ENCODE assay signal across 8 cellular contexts in the genomic region with DNA sequence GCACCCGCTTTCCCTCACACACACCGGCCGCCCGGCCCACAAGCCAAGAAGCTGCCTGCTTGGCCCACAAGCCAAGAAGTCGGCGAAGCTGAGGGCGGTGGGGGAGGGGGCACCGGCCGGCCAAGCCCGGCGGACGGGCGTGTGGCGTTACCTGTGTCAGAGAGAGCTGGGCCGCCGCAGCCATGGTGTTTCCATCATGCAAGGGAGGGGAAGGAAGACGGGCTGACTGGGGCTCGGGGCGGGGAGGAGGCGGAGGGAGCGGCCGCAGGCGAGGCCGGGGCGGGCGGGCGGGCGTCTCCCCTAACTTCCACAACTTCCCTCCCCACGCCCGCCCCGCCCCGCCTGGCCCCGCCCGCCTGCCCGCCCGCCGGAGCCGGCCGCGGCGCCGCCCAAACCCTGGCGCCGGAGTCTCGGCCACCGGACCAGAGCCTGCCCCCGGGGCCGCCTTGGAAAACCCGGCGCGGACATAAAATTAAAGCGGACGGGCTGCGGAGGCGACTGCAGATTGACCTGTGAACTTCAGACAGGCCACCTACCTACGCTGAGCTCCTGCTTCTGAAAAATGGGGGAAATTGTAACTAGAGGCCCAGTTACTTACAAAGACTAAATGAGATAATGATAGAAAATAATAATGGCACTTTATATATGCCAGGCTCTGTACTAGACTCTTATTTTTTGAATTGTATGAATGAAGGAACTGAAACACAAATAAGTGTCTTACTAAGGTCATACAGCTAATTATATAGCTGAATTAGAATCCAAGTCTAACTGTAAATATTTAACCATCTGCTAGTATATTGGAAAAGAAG. TPM values are rescaled to one million over a fixed set of nuclear protein-coding genes. Genes with fewer than 3 reads are reported as not detected.
A peak's percentile ranks its signal among the peaks of the same experiment; 100 is the strongest.
DNase-seq lines count a peak whose midpoint lies in the region; TF ChIP-seq lines count a peak whose summit lies in the region.

A gene (minus strand): TSS at position 219 of the 809 bp plus-strand sequence. CDS start 35 bp downstream, at position 184.

- WGBS in adipose tissue, 3 donors: 1 to 2% (median 2%) methylated on average over 26 to 55 of the region's 56 CpGs
- WGBS in trophoblast cell (ENCODE audit: extremely low coverage, insufficient coverage, insufficient read length): no CpG with 5 or more reads among the region's 56 CpGs

- H3K4me2 ChIP-seq in trophoblast cell (ENCODE audit: low read length): peak within 1 kb of the TSS; percentile 99

- no peak for TF ChIP-seq CTCF in GM06990 (IDR thresholded peaks at IDR 0.05; ENCODE audit: insufficient read depth, low read length, poor library complexity, severe bottlenecking)
- peak; percentile 10; the same call in 1 of the 2 replicates for TF ChIP-seq CTCF in HEK293 (tag by site-specific recombination; IDR thresholded peaks at IDR 0.05)
- no peak for TF ChIP-seq CTCF in NB4 (IDR thresholded peaks at IDR 0.05; ENCODE audit: low read depth, low read length)
- no peak for TF ChIP-seq CTCF in cardiac muscle cell (IDR thresholded peaks at IDR 0.05; ENCODE audit: low read depth, low read length)
- no peak for TF ChIP-seq CTCF in tibial artery (IDR thresholded peaks at IDR 0.05)

- H3K4ac ChIP-seq in trophoblast cell (ENCODE audit: low read depth, low read length): peak within 1 kb of the TSS; percentile 63

- H2BK5ac ChIP-seq in trophoblast cell (ENCODE audit: low read depth, low read length, poor library complexity): peak within 1 kb of the TSS; percentile 86

- peak within 1 kb of the TSS; percentile 92 for H3K9ac ChIP-seq in trophoblast cell (ENCODE audit: low read length)

- H4K91ac ChIP-seq in trophoblast cell (ENCODE audit: low read depth, low read length): peak within 1 kb of the TSS; percentile 89

- H3K23ac ChIP-seq in trophoblast cell (ENCODE audit: low read length): peak within 1 kb of the TSS; percentile 47

- H3K4me3 ChIP-seq in GM06990 (replicated peaks; ENCODE audit: low read depth, low read length): peak within 1 kb of the TSS; percentile 93
- peak within 1 kb of the TSS; percentile 95 for H3K4me3 ChIP-seq in HEK293 (ENCODE audit: low read depth, low read length)
- peak within 1 kb of the TSS; percentile 80 for H3K4me3 ChIP-seq in NB4 (ENCODE audit: low read depth, low read length)
- H3K4me3 ChIP-seq in cardiac muscle cell: peak within 1 kb of the TSS; percentile 97
- H3K4me3 ChIP-seq in trophoblast cell (ENCODE audit: low read depth, low read length): peak within 1 kb of the TSS; percentile 98
- H3K4me3 ChIP-seq in tibial artery: peak within 1 kb of the TSS; percentile 70 to 94

- DNase-seq in GM06990 (ENCODE audit: extremely low read depth, insufficient read length) (peak; percentile 89), NB4 (ENCODE audit: low read depth) (peak; percentile 89), T-helper 1 cell (peak; percentile 75 to 85 (median 79)), cardiac muscle cell (ENCODE audit: low read depth in 1 of 2, low spot score in 1 of 2) (peak; percentile 86 to 88), trophoblast cell (peak; percentile 72 to 91), tibial artery (peak; percentile 87 to 93)

- H4K12ac ChIP-seq in trophoblast cell (ENCODE audit: low read depth, low read length): peak within 1 kb of the TSS; percentile 91

- peaks cover 8% of the 10 kb centered on the region for H3K79me1 ChIP-seq in trophoblast cell (ENCODE audit: low read length)

- H2AFZ ChIP-seq in trophoblast cell (ENCODE audit: insufficient read depth, low read length, poor library complexity): peak within 1 kb of the TSS; percentile 84

- H3K4me1 ChIP-seq in HEK293 (ENCODE audit: control insufficient read depth, insufficient read depth, low read length) (peaks cover 4% of the 10 kb centered on the region), cardiac muscle cell (ENCODE audit: low read depth) (peaks cover 21% of the 10 kb centered on the region), trophoblast cell (ENCODE audit: control insufficient read depth in 1 of 2, insufficient read depth in 2 of 2, low read length in 2 of 2) (peaks cover 0 to 2% of the 10 kb centered on the region in 2 experiments), tibial artery (peaks cover 0 to 30% (median 9%) of the 10 kb centered on the region in 4 donors)

- H4K8ac ChIP-seq in trophoblast cell (ENCODE audit: low read depth, low read length): peak within 1 kb of the TSS; percentile 92

- peak within 1 kb of the TSS; percentile 89 for H3K27ac ChIP-seq in HEK293 (ENCODE audit: extremely low read depth, low read depth, low read length)
- H3K27ac ChIP-seq in adipose tissue (ENCODE audit: low read depth, low read length): peak within 1 kb of the TSS; percentile 64
- peak within 1 kb of the TSS; percentile 95 for H3K27ac ChIP-seq in cardiac muscle cell
- peak within 1 kb of the TSS; percentile 98 for H3K27ac ChIP-seq in trophoblast cell (ENCODE audit: low read depth, low read length)
- peak within 1 kb of the TSS; percentile 92 to 97 for H3K27ac ChIP-seq in tibial artery

- H2BK120ac ChIP-seq in trophoblast cell (ENCODE audit: insufficient read depth, low read length, poor library complexity): peak within 1 kb of the TSS; percentile 78

- intact Hi-C loops in tibial artery (cut with DNase I; ENCODE audit: low total_unique reads): no loop called here

- H3K79me2 ChIP-seq in trophoblast cell (ENCODE audit: control insufficient read depth, insufficient read depth, low read length, poor library complexity): peaks cover 8% of the 10 kb centered on the region

- H3K9me3 ChIP-seq in HEK293 (ENCODE audit: control insufficient read depth, insufficient read depth, low read depth, low read length) (no peaks in the 10 kb centered on the region), cardiac muscle cell (ENCODE audit: low read depth) (no peaks in the 10 kb centered on the region), trophoblast cell (ENCODE audit: insufficient read depth, low read depth, low read length) (no peaks in the 10 kb centered on the region), tibial artery (no peaks in the 10 kb centered on the region)

- peak; percentile 71 for TF ChIP-seq POLR2A in NB4 (IDR thresholded peaks at IDR 0.05; ENCODE audit: extremely low read depth, insufficient read length)

- POLR2A ChIA-PET in HEK293 (lab: Yijun Ruan, JAX): interaction anchor here (0.6 to 1.7 kb wide), 5 partner anchors 13 to 207 kb away, joined by 3 to 5 read pairs (median 4); no protein-coding TSS in a partner anchor

- peak within 1 kb of the TSS; percentile 25 for H2BK12ac ChIP-seq in trophoblast cell (ENCODE audit: low read length)

- no peaks in the 10 kb centered on the region for H3K36me3 ChIP-seq in GM06990 (ENCODE audit: control insufficient read depth, insufficient read depth, low read length)
- H3K36me3 ChIP-seq in HEK293 (ENCODE audit: control insufficient read depth in 2 of 2, insufficient read depth in 1 of 2, low read length in 2 of 2): no peaks in the 10 kb centered on the region
- H3K36me3 ChIP-seq in cardiac muscle cell: no peaks in the 10 kb centered on the region
- no peaks in the 10 kb centered on the region for H3K36me3 ChIP-seq in trophoblast cell (ENCODE audit: control insufficient read depth in 1 of 2, insufficient read depth in 2 of 2, low read length in 2 of 2)
- H3K36me3 ChIP-seq in tibial artery: no peaks in the 10 kb centered on the region

- peak within 1 kb of the TSS; percentile 73 for H3K18ac ChIP-seq in trophoblast cell (ENCODE audit: low read length)

- H3K27me3 ChIP-seq in GM06990 (replicated peaks; ENCODE audit: control insufficient read depth, insufficient read depth, low read length) (no peaks in the 10 kb centered on the region), cardiac muscle cell (no peaks in the 10 kb centered on the region), trophoblast cell (ENCODE audit: insufficient read depth, low read length) (no peaks in the 10 kb centered on the region), tibial artery (no peaks in the 10 kb centered on the region)

- H3K14ac ChIP-seq in trophoblast cell (ENCODE audit: low read length): peak within 1 kb of the TSS; percentile 92

- peak within 1 kb of the TSS; percentile 25 for H2AK5ac ChIP-seq in trophoblast cell (ENCODE audit: low read length)

- CTCF ChIA-PET in HEK293 (lab: Yijun Ruan, JAX): interaction anchor here (0.5 to 1.6 kb wide), 4 partner anchors 14 to 300 kb away, joined by 3 to 11 read pairs (median 5); no protein-coding TSS in a partner anchor

TF ChIP-seq in HEK293, 187 proteins besides CTCF, POLR2A, EP300 and RAD21 (continues in another document):
- no peak for TF ChIP-seq ZNF529 (tag by site-specific recombination; IDR thresholded peaks at IDR 0.05; ENCODE audit: insufficient replicate concordance)
- no peak for TF ChIP-seq ZNF391 (tag by site-specific recombination; IDR thresholded peaks at IDR 0.05; ENCODE audit: borderline replicate concordance, low read depth)
- no peak for TF ChIP-seq ZNF791 (tag by site-specific recombination; IDR thresholded peaks at IDR 0.05)
- TF ChIP-seq, protein P1, sequence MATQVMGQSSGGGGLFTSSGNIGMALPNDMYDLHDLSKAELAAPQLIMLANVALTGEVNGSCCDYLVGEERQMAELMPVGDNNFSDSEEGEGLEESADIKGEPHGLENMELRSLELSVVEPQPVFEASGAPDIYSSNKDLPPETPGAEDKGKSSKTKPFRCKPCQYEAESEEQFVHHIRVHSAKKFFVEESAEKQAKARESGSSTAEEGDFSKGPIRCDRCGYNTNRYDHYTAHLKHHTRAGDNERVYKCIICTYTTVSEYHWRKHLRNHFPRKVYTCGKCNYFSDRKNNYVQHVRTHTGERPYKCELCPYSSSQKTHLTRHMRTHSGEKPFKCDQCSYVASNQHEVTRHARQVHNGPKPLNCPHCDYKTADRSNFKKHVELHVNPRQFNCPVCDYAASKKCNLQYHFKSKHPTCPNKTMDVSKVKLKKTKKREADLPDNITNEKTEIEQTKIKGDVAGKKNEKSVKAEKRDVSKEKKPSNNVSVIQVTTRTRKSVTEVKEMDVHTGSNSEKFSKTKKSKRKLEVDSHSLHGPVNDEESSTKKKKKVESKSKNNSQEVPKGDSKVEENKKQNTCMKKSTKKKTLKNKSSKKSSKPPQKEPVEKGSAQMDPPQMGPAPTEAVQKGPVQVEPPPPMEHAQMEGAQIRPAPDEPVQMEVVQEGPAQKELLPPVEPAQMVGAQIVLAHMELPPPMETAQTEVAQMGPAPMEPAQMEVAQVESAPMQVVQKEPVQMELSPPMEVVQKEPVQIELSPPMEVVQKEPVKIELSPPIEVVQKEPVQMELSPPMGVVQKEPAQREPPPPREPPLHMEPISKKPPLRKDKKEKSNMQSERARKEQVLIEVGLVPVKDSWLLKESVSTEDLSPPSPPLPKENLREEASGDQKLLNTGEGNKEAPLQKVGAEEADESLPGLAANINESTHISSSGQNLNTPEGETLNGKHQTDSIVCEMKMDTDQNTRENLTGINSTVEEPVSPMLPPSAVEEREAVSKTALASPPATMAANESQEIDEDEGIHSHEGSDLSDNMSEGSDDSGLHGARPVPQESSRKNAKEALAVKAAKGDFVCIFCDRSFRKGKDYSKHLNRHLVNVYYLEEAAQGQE (tag by site-specific recombination; IDR thresholded peaks at IDR 0.05): no peak
- no peak for TF ChIP-seq ZNF701 (tag by site-specific recombination; IDR thresholded peaks at IDR 0.05)
- TF ChIP-seq ZNF211 (tag by site-specific recombination; IDR thresholded peaks at IDR 0.05; ENCODE audit: low read depth): no peak

RNA-seq across cellular contexts. Expression of the gene that starts here (rescaled TPM):
- polyA plus RNA-seq in adipose tissue (10 to 100 TPM in 2 of 3 donors, 1 to 10 TPM in 1; 7.9 to 38.2 (median 16.1) TPM), cardiac muscle cell (34.1 and 57.5 TPM in 2 replicates)
- total RNA-seq in cardiac muscle cell: 66.4 and 110 TPM in 2 replicates
- polyA plus RNA-seq in trophoblast cell (2013): 53.3 and 53.4 TPM in 2 replicates

Comparison
In these comparisons a context has a peak if more than half of its experiments do, and no peak if none do; other contexts are left out.
1. Peak in every context shown above with its lines: DNase-seq, H3K4me3 ChIP-seq and H3K27ac ChIP-seq.